Comparison of ENCODE assay signal across 14 cellular contexts in the genomic region with DNA sequence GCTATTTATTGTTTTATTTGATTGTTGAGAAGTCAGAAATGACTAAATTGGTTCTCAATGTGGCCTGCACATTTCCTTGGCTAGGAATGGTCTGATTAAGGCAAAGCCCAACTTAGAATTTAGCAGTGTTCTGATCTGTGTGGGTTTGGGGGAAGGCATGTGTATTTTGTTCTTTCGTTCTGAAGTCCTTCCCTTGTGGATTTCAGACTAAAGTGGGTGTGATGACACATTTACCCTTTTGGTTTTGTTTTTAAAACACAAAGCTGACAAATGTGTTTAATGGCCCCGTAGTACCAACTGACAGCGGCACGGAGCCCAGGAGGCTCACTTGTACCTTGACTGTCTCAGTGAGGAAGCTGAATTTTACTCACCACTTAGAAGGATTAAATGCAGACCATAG.
DNase-seq lines count a peak whose midpoint lies in the region; ATAC-seq lines count a peak whose summit lies in the region.
"Had no signal": no experiment of that assay in that cellular context is flagged by ENCODE, and none has a peak within 500 bp of the region (broad histone marks: within the 10 kb centered on the region; RNA-seq: fewer than 3 reads in every experiment).

No MANE protein-coding gene starts in this region.

- peaks cover 16% of the 10 kb centered on the region for H3K4me1 ChIP-seq in adipocyte (ENCODE audit: control insufficient read depth, insufficient read depth, low read length)
- H3K4me1 ChIP-seq: psoas muscle had no signal

- H3K36me3 Mint-ChIP-seq in activated naive CD4-positive, alpha-beta T cell treated with anti-CD3 and anti-CD28 coated beads, Interleukin-2, amount 50 U/mL, for 72 hours: peaks cover 0 to 4% of the 10 kb centered on the region in 2 donors
- no peaks in the 10 kb centered on the region for H3K36me3 Mint-ChIP-seq in activated naive CD4-positive, alpha-beta T cell treated with anti-CD3 and anti-CD28 coated beads for 36 hours (ENCODE audit: low read depth)

- H3K9me3 Mint-ChIP-seq in activated naive CD4-positive, alpha-beta T cell treated with anti-CD3 and anti-CD28 coated beads, Interleukin-2, amount 50 U/mL, for 72 hours: peaks cover 0 to 5% of the 10 kb centered on the region in 2 donors
- H3K9me3 Mint-ChIP-seq in activated naive CD4-positive, alpha-beta T cell treated with anti-CD3 and anti-CD28 coated beads for 36 hours: no peaks in the 10 kb centered on the region
- H3K9me3 Mint-ChIP-seq in stimulated activated naive CD8-positive, alpha-beta T cell treated with anti-CD3 and anti-CD28 coated beads, Interleukin-15, amount 100 ng/mL, for 72 hours: no peaks in the 10 kb centered on the region

- H3K4me3 Mint-ChIP-seq in activated naive CD4-positive, alpha-beta T cell treated with anti-CD3 and anti-CD28 coated beads for 36 hours: no peak overlapping the region
- peak overlapping the region in 1 of 2 donors; percentile 58 for H3K4me3 Mint-ChIP-seq in stimulated activated naive CD8-positive, alpha-beta T cell treated with anti-CD3 and anti-CD28 coated beads, Interleukin-15, amount 100 ng/mL, for 72 hours

- H3K9me3 ChIP-seq in adipocyte (ENCODE audit: control insufficient read depth, low read length): no peaks in the 10 kb centered on the region
- H3K9me3 ChIP-seq: psoas muscle had no signal

- intact Hi-C loops in activated naive CD4-positive, alpha-beta T cell treated with anti-CD3 and anti-CD28 coated beads for 36 hours (cut with micrococcal nuclease): no loop called here

- no peak overlapping the region for H3K4me3 ChIP-seq in adipocyte (ENCODE audit: low read length)
- H3K4me3 ChIP-seq: psoas muscle had no signal

- no peaks in the 10 kb centered on the region for H3K27me3 ChIP-seq in adipocyte (replicated peaks; ENCODE audit: control insufficient read depth, insufficient read depth, low read length)

- H3K4me1 Mint-ChIP-seq in activated naive CD4-positive, alpha-beta T cell treated with anti-CD3 and anti-CD28 coated beads for 36 hours (ENCODE audit: low read depth): peaks cover 23% of the 10 kb centered on the region
- peaks cover 46% of the 10 kb centered on the region for H3K4me1 Mint-ChIP-seq in stimulated activated naive CD8-positive, alpha-beta T cell treated with anti-CD3 and anti-CD28 coated beads, Interleukin-15, amount 100 ng/mL, for 72 hours

- DNase-seq in activated naive CD4-positive, alpha-beta T cell treated with anti-CD3 and anti-CD28 coated beads, Interleukin-2, amount 50 U/mL, for 72 hours (ENCODE audit: low spot score in 2 of 2): no peak
- DNase-seq in activated naive CD4-positive, alpha-beta T cell treated with anti-CD3 and anti-CD28 coated beads for 36 hours: no peak
- DNase-seq in adipocyte (ENCODE audit: low read depth) (peak; percentile 54), NCI-H2029 treated with DMSO at 0.1 percent for 48 hours (lab: John Stamatoyannopoulos, UW) (no peak), dedifferentiated amniotic fluid mesenchymal stem cell (ENCODE audit: extremely low spot score) (no peak), NCI-H748 (lab: John Stamatoyannopoulos, UW; ENCODE audit: unreplicated experiment) (no peak)
- DNase-seq in stimulated activated naive CD8-positive, alpha-beta T cell treated with anti-CD3 and anti-CD28 coated beads, Interleukin-15, amount 100 ng/mL, for 72 hours: no peak
- DNase-seq: glutamatergic neuron, NCI-H1092, NCI-H446, OCI-M1, psoas muscle, WERI-Rb-1 had no signal

- H3K36me3 ChIP-seq in adipocyte (ENCODE audit: control insufficient read depth, insufficient read depth, low read length, severe bottlenecking): no peaks in the 10 kb centered on the region
- H3K36me3 ChIP-seq: WERI-Rb-1 had no signal

- no peak overlapping the region for H3K27ac Mint-ChIP-seq in activated naive CD4-positive, alpha-beta T cell treated with anti-CD3 and anti-CD28 coated beads, Interleukin-2, amount 50 U/mL, for 72 hours
- H3K27ac Mint-ChIP-seq in activated naive CD4-positive, alpha-beta T cell treated with anti-CD3 and anti-CD28 coated beads for 36 hours: no peak overlapping the region
- H3K27ac Mint-ChIP-seq in stimulated activated naive CD8-positive, alpha-beta T cell treated with anti-CD3 and anti-CD28 coated beads, Interleukin-15, amount 100 ng/mL, for 72 hours: peak overlapping the region in 1 of 2 donors; percentile 74

- no peak overlapping the region for H3K9ac ChIP-seq in adipocyte (ENCODE audit: low read length)

- CTCF ChIA-PET in activated naive CD4-positive, alpha-beta T cell treated with anti-CD3 and anti-CD28 coated beads for 36 hours (lab: Charles Lee): no interaction called here

- H3K27me3 Mint-ChIP-seq in activated naive CD4-positive, alpha-beta T cell treated with anti-CD3 and anti-CD28 coated beads for 36 hours (ENCODE audit: low read depth): peaks cover 5% of the 10 kb centered on the region
- peaks cover 9% of the 10 kb centered on the region for H3K27me3 Mint-ChIP-seq in stimulated activated naive CD8-positive, alpha-beta T cell treated with anti-CD3 and anti-CD28 coated beads, Interleukin-15, amount 100 ng/mL, for 72 hours

- ATAC-seq in activated naive CD4-positive, alpha-beta T cell treated with anti-CD3 and anti-CD28 coated beads, Interleukin-2, amount 50 U/mL, for 72 hours: peak; percentile 69 to 83
- peak; percentile 71 for ATAC-seq in HG02798 (IDR thresholded peaks at IDR 0.05; ENCODE audit: poor library complexity, unreplicated experiment)
- ATAC-seq in stimulated activated naive CD8-positive, alpha-beta T cell treated with anti-CD3 and anti-CD28 coated beads, Interleukin-15, amount 100 ng/mL, for 72 hours: peak; percentile 84
- ATAC-seq: psoas muscle had no signal
